Comparison of ENCODE assay signal across 9 cellular contexts in the genomic region with DNA sequence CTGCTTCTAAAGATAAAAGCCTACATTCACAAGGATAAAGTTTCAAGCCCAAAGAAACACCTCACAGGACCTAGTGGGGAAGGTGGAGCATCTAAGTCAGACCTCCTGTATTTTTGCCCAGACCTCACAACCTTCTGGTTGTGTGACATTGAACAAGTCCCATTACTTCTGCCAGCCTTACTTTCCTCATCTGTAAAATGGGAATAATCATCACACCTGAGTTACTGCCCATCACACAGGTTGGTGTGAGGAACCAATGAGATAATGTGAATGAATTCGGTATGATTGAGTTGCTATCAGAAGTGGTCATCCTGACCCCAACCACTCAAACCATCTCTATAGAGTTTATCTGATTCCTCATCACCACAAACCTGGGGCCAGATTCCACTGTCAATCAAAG.
"Had no signal": no experiment of that assay in that cellular context is flagged by ENCODE, and none has a peak within 500 bp of the region (broad histone marks: within the 10 kb centered on the region; RNA-seq: fewer than 3 reads in every experiment).

No MANE protein-coding gene starts in this region.

- H3K27ac ChIP-seq: HL-60 had no signal

- H3K4me2 ChIP-seq: GM23338 had no signal

- FAIRE-seq: H1, H54 had no signal

- DNase-seq: H9, HCEC 1CT, HFFc6, IMR-90, KBM-7 had no signal

- ATAC-seq: GM23338 had no signal

- H3K4me3 ChIP-seq: GM23338 had no signal
